In genomic region chr1:23101101-23101827, GRCh38 we compare ENCODE assay signal across 12 cellular contexts.
DNase-seq lines count a peak whose midpoint lies in the region; ATAC-seq and TF ChIP-seq lines count a peak whose summit lies in the region.
"Had no signal": no experiment of that assay in that cellular context is flagged by ENCODE, and none has a peak within 500 bp of the region (broad histone marks: within the 10 kb centered on the region; RNA-seq: fewer than 3 reads in every experiment).

No MANE protein-coding gene starts in this region.

- CTCF ChIA-PET in CD8-positive, alpha-beta T cell (lab: Charles Lee) = interaction anchor here (0.8 to 18.6 kb wide), 5 partner anchors 10 to 94 kb away, joined by 3 to 662 read pairs (median 17); no protein-coding TSS in a partner anchor

- no peak for ATAC-seq in CD8-positive, alpha-beta T cell
- ATAC-seq in GM19455 (IDR thresholded peaks at IDR 0.05; ENCODE audit: unreplicated experiment) = no peak

- H3K27ac ChIP-seq in CD8-positive, alpha-beta T cell (ENCODE audit: low read depth, low read length) = no peak overlapping the region
- H3K27ac ChIP-seq in SJSA1 = peak overlapping the region; percentile 52
- peak overlapping the region; percentile 55 to 67 (median 56) for H3K27ac ChIP-seq in esophagus muscularis mucosa (replicated peaks in 1 of 4)

- H3K4me3 ChIP-seq in CD8-positive, alpha-beta T cell (ENCODE audit: low read depth, low read length) = no peak overlapping the region
- H3K4me3 ChIP-seq in SJSA1 (no peak overlapping the region), esophagus muscularis mucosa (no peak overlapping the region), H7 (ENCODE audit: insufficient read depth, low read depth, low read length) (no peak overlapping the region)
- H3K4me3 ChIP-seq: MG63 had no signal

- in situ Hi-C loops in G401 (cut with HindIII; ENCODE audit: low sequenced_read_pairs) = no loop called here

- H3K4me1 Mint-ChIP-seq in CD8-positive, alpha-beta T cell (ENCODE audit: low read depth) = peaks cover 51% of the 10 kb centered on the region
- H3K4me1 Mint-ChIP-seq in osteocyte (ENCODE audit: unreplicated experiment) = peaks cover 60% of the 10 kb centered on the region

- H3K27ac Mint-ChIP-seq in CD8-positive, alpha-beta T cell = peak overlapping the region; percentile 37
- H3K27ac Mint-ChIP-seq in osteocyte (ENCODE audit: unreplicated experiment) = peak overlapping the region; percentile 94

- no peak for TF ChIP-seq EP300 in esophagus muscularis mucosa (IDR thresholded peaks at IDR 0.05)

- H3K9me3 ChIP-seq in CD8-positive, alpha-beta T cell (ENCODE audit: low read length) = no peaks in the 10 kb centered on the region
- H3K9me3 ChIP-seq in SJSA1 (replicated peaks) = no peaks in the 10 kb centered on the region
- no peaks in the 10 kb centered on the region for H3K9me3 ChIP-seq in esophagus muscularis mucosa
- H3K9me3 ChIP-seq: Caco-2, MG63 had no signal

- no peaks in the 10 kb centered on the region for H3K9me3 Mint-ChIP-seq in CD8-positive, alpha-beta T cell
- no peaks in the 10 kb centered on the region for H3K9me3 Mint-ChIP-seq in osteocyte (ENCODE audit: unreplicated experiment)
- H3K9me3 Mint-ChIP-seq: brain had no signal

- peaks cover 4% of the 10 kb centered on the region for H3K36me3 Mint-ChIP-seq in CD8-positive, alpha-beta T cell
- H3K36me3 Mint-ChIP-seq in osteocyte (ENCODE audit: unreplicated experiment) = peaks cover 6% of the 10 kb centered on the region

- intact Hi-C loops in CD8-positive, alpha-beta T cell (cut with DNase I, micrococcal nuclease) = no loop called here
- intact Hi-C loops in esophagus muscularis mucosa (cut with DNase I) = no loop called here

- no peak for DNase-seq in CD8-positive, alpha-beta T cell
- peak in 1 of 2 experiments; percentile 48 for DNase-seq in SJSA1 (ENCODE audit: low read depth in 1 of 2, low spot score in 2 of 2)
- no peak for DNase-seq in esophagus muscularis mucosa (ENCODE audit: extremely low spot score)
- DNase-seq in osteocyte (ENCODE audit: extremely low spot score, unreplicated experiment) = no peak
- DNase-seq in H7 = no peak
- DNase-seq in activated naive CD4-positive, alpha-beta T cell (lab: John Stamatoyannopoulos, UW) = no peak
- DNase-seq in G401 (ENCODE audit: low spot score) = no peak
- DNase-seq: activated CD8-positive, alpha-beta memory T cell treated with anti-CD3 and anti-CD28 coated beads, Interleukin-2, amount 10 ng/mL, durations not matched to agents 7 days and 5 days; Caco-2 had no signal

- WGBS in esophagus muscularis mucosa = 87% methylated on average over 3 of the region's 3 CpGs

- POLR2A ChIA-PET in CD8-positive, alpha-beta T cell (lab: Charles Lee) = interaction anchor here (1.1 to 3.2 kb wide), 2 partner anchors 67 to 84 kb away, joined by 3 to 23 read pairs; no protein-coding TSS in a partner anchor

- no peaks in the 10 kb centered on the region for H3K27me3 Mint-ChIP-seq in CD8-positive, alpha-beta T cell (ENCODE audit: low read depth)
- no peaks in the 10 kb centered on the region for H3K27me3 Mint-ChIP-seq in osteocyte (ENCODE audit: unreplicated experiment)
- H3K27me3 Mint-ChIP-seq: activated CD8-positive, alpha-beta memory T cell treated with anti-CD3 and anti-CD28 coated beads, Interleukin-2, amount 10 ng/mL, durations not matched to agents 7 days and 5 days; brain had no signal

- no peak for TF ChIP-seq CTCF in CD8-positive, alpha-beta T cell (IDR thresholded peaks at IDR 0.05)
- TF ChIP-seq CTCF in esophagus muscularis mucosa (IDR thresholded peaks at IDR 0.05) (no peak), osteocyte (IDR thresholded peaks at IDR 0.05) (no peak)

- H3K36me3 ChIP-seq in CD8-positive, alpha-beta T cell (ENCODE audit: insufficient read depth, low read length) = no peaks in the 10 kb centered on the region
- H3K36me3 ChIP-seq in SJSA1 = peaks cover 31% of the 10 kb centered on the region
- peaks cover 0 to 5% (median under 1%) of the 10 kb centered on the region in 4 donors for H3K36me3 ChIP-seq in esophagus muscularis mucosa
- no peaks in the 10 kb centered on the region; the same call in 1 of the 2 replicates for H3K36me3 ChIP-seq in H7 (replicated peaks; ENCODE audit: control insufficient read depth, insufficient read depth, low read length)
- H3K36me3 ChIP-seq: MG63 had no signal

- TF ChIP-seq POLR2A in esophagus muscularis mucosa (IDR thresholded peaks at IDR 0.05; ENCODE audit: low read depth) = no peak

- peaks cover 18% of the 10 kb centered on the region for H3K4me1 ChIP-seq in CD8-positive, alpha-beta T cell (ENCODE audit: insufficient read depth, low read length)
- H3K4me1 ChIP-seq in SJSA1 (replicated peaks) (peaks cover 57% of the 10 kb centered on the region), esophagus muscularis mucosa (peaks cover 49 to 63% (median 56%) of the 10 kb centered on the region in 4 donors)

- H3K27me3 ChIP-seq in CD8-positive, alpha-beta T cell (ENCODE audit: insufficient read depth, low read length) = no peaks in the 10 kb centered on the region
- H3K27me3 ChIP-seq in SJSA1 (replicated peaks) (no peaks in the 10 kb centered on the region), esophagus muscularis mucosa (no peaks in the 10 kb centered on the region), H7 (ENCODE audit: control insufficient read depth, insufficient read depth, low read length) (no peaks in the 10 kb centered on the region)
- H3K27me3 ChIP-seq: MG63 had no signal

- no peak overlapping the region for H3K4me3 Mint-ChIP-seq in CD8-positive, alpha-beta T cell
- H3K4me3 Mint-ChIP-seq in osteocyte (ENCODE audit: unreplicated experiment) = no peak overlapping the region
- H3K4me3 Mint-ChIP-seq: activated CD8-positive, alpha-beta memory T cell treated with anti-CD3 and anti-CD28 coated beads, Interleukin-2, amount 10 ng/mL, durations not matched to agents 7 days and 5 days; brain had no signal
